ENCODE assay signal across 10 cellular contexts in the genomic region with DNA sequence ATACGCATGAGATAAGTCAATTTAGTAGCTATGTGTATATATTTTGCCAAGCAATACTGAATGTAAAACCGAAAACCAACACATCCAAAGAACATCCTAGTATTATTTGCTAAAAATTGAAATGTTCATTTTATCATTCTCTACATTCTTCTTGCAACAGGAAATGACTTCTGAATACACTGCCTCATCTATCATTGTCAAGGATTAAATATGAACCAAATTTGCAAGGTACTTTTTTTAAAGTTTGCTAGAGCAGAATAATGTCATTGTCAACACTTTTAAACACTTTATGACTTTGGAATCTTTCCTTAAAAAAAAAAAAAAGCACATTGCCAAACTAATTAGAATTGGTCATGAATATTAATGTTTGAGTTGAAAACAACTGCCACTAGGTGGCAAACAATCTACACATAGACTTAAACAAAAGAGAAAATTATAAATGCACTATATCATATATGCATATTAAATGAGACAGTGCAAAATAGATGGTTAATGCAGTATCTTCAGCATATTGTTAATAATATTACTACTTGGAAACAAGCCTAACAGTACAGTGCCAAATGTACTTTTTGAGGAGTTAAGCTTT. TPM values are rescaled to one million over a fixed set of nuclear protein-coding genes. Genes with fewer than 3 reads are reported as not detected.
DNase-seq lines count a peak whose midpoint lies in the region; ATAC-seq and TF ChIP-seq lines count a peak whose summit lies in the region.
"Had no signal": no experiment of that assay in that cellular context is flagged by ENCODE, and none has a peak within 500 bp of the region (broad histone marks: within the 10 kb centered on the region; RNA-seq: fewer than 3 reads in every experiment).

No MANE protein-coding gene starts in this region.

- H3K27me3 ChIP-seq in Peyer's patch, result no peaks in the 10 kb centered on the region
- no peaks in the 10 kb centered on the region for H3K27me3 ChIP-seq in upper lobe of right lung
- H3K27me3 ChIP-seq: sigmoid colon had no signal

- no peak overlapping the region for H3K4me3 Mint-ChIP-seq in natural killer cell
- no peak overlapping the region for H3K4me3 Mint-ChIP-seq in natural killer cell treated with Interleukin-12 subunit alpha and Interleukin-12 subunit beta and Interleukin-15 and Interleukin-18, amount 100 ng/mL, for 72 hours
- H3K4me3 Mint-ChIP-seq in activated T-cell treated with anti-CD3 and anti-CD28 coated beads, Interleukin-2, amount 50 U/mL, for 72 hours, result no peak overlapping the region

- intact Hi-C loops in natural killer cell (cut with micrococcal nuclease) (loop anchor here (1.0 to 5.0 kb wide), 2 partner anchors 128 to 949 kb away; no protein-coding TSS in a partner anchor), upper lobe of right lung (cut with DNase I) (no loop called here)

- no peak overlapping the region for H3K27ac ChIP-seq in Peyer's patch
- H3K27ac ChIP-seq in upper lobe of right lung, result no peak overlapping the region
- H3K27ac ChIP-seq: sigmoid colon had no signal

- H3K36me3 Mint-ChIP-seq in natural killer cell, result no peaks in the 10 kb centered on the region
- H3K36me3 Mint-ChIP-seq in natural killer cell treated with Interleukin-12 subunit alpha and Interleukin-12 subunit beta and Interleukin-15 and Interleukin-18, amount 100 ng/mL, for 72 hours, result no peaks in the 10 kb centered on the region
- H3K36me3 Mint-ChIP-seq in activated T-cell treated with anti-CD3 and anti-CD28 coated beads, Interleukin-2, amount 50 U/mL, for 72 hours (ENCODE audit: insufficient read depth in 2 of 2), result no peaks in the 10 kb centered on the region

- TF ChIP-seq POLR2A in Peyer's patch (IDR thresholded peaks at IDR 0.05), result no peak

- H3K4me3 ChIP-seq in Peyer's patch (no peak overlapping the region), fibroblast of villous mesenchyme (ENCODE audit: low read depth, low read length) (no peak overlapping the region), upper lobe of right lung (no peak overlapping the region)
- H3K4me3 ChIP-seq: sigmoid colon had no signal

- no peaks in the 10 kb centered on the region for H3K4me1 Mint-ChIP-seq in natural killer cell
- H3K4me1 Mint-ChIP-seq in natural killer cell treated with Interleukin-12 subunit alpha and Interleukin-12 subunit beta and Interleukin-15 and Interleukin-18, amount 100 ng/mL, for 72 hours (ENCODE audit: low read depth in 2 of 2), result peaks cover 0 to 6% of the 10 kb centered on the region in 2 donors
- peaks cover 10% of the 10 kb centered on the region for H3K4me1 Mint-ChIP-seq in activated T-cell treated with anti-CD3 and anti-CD28 coated beads, Interleukin-2, amount 50 U/mL, for 72 hours (ENCODE audit: low read depth)

- TF ChIP-seq CTCF in natural killer cell (IDR thresholded peaks at IDR 0.05) (peak; percentile 46), Peyer's patch (IDR thresholded peaks at IDR 0.05) (peak in 4 of 6 experiments; percentile 30 to 41 (median 34)), fibroblast of villous mesenchyme (IDR thresholded peaks at IDR 0.05; ENCODE audit: insufficient read depth, low read depth, low read length) (peak; percentile 46), upper lobe of right lung (IDR thresholded peaks at IDR 0.05) (peak; percentile 40)

- no peaks in the 10 kb centered on the region for H3K36me3 ChIP-seq in Peyer's patch
- no peaks in the 10 kb centered on the region for H3K36me3 ChIP-seq in upper lobe of right lung
- H3K36me3 ChIP-seq: sigmoid colon had no signal

- H3K9me3 Mint-ChIP-seq in natural killer cell, result no peaks in the 10 kb centered on the region
- no peaks in the 10 kb centered on the region for H3K9me3 Mint-ChIP-seq in natural killer cell treated with Interleukin-12 subunit alpha and Interleukin-12 subunit beta and Interleukin-15 and Interleukin-18, amount 100 ng/mL, for 72 hours
- H3K9me3 Mint-ChIP-seq in activated T-cell treated with anti-CD3 and anti-CD28 coated beads, Interleukin-2, amount 50 U/mL, for 72 hours, result no peaks in the 10 kb centered on the region

- H3K9me3 ChIP-seq in Peyer's patch, result no peaks in the 10 kb centered on the region
- H3K9me3 ChIP-seq in upper lobe of right lung, result no peaks in the 10 kb centered on the region
- H3K9me3 ChIP-seq: sigmoid colon had no signal

- H3K4me1 ChIP-seq in Peyer's patch (no peaks in the 10 kb centered on the region), upper lobe of right lung (no peaks in the 10 kb centered on the region)
- H3K4me1 ChIP-seq: sigmoid colon had no signal

- H3K27me3 Mint-ChIP-seq in natural killer cell (ENCODE audit: low read depth in 2 of 2), result peaks cover 0 to 3% of the 10 kb centered on the region in 2 donors
- H3K27me3 Mint-ChIP-seq in natural killer cell treated with Interleukin-12 subunit alpha and Interleukin-12 subunit beta and Interleukin-15 and Interleukin-18, amount 100 ng/mL, for 72 hours, result peaks cover 0 to 11% of the 10 kb centered on the region in 2 donors
- H3K27me3 Mint-ChIP-seq in activated T-cell treated with anti-CD3 and anti-CD28 coated beads, Interleukin-2, amount 50 U/mL, for 72 hours (ENCODE audit: low read depth), result no peaks in the 10 kb centered on the region

- ATAC-seq in natural killer cell (peak in 1 of 3 donors; percentile 30), upper lobe of right lung (no peak), HG03571 (IDR thresholded peaks at IDR 0.05; ENCODE audit: unreplicated experiment) (no peak)
- ATAC-seq in natural killer cell treated with Interleukin-12 subunit alpha and Interleukin-12 subunit beta and Interleukin-15 and Interleukin-18, amount 100 ng/mL, for 72 hours, result no peak
- ATAC-seq in activated T-cell treated with anti-CD3 and anti-CD28 coated beads, Interleukin-2, amount 50 U/mL, for 72 hours (replicated peaks in 1 of 2), result no peak

- DNase-seq in natural killer cell, result no peak
- DNase-seq in natural killer cell treated with Interleukin-12 subunit alpha and Interleukin-12 subunit beta and Interleukin-15 and Interleukin-18, amount 100 ng/mL, for 72 hours (ENCODE audit: low spot score), result no peak
- DNase-seq in Peyer's patch, result no peak
- DNase-seq in fibroblast of villous mesenchyme (ENCODE audit: low read depth), result peak; percentile 55
- no peak for DNase-seq in upper lobe of right lung
- DNase-seq in activated T-cell treated with anti-CD3 and anti-CD28 coated beads, Interleukin-2, amount 50 U/mL, for 72 hours, result no peak
- DNase-seq in NCI-H526 (lab: John Stamatoyannopoulos, UW), result no peak
- DNase-seq: sigmoid colon had no signal

- H3K27ac Mint-ChIP-seq in natural killer cell, result no peak overlapping the region
- no peak overlapping the region for H3K27ac Mint-ChIP-seq in natural killer cell treated with Interleukin-12 subunit alpha and Interleukin-12 subunit beta and Interleukin-15 and Interleukin-18, amount 100 ng/mL, for 72 hours
- no peak overlapping the region for H3K27ac Mint-ChIP-seq in activated T-cell treated with anti-CD3 and anti-CD28 coated beads, Interleukin-2, amount 50 U/mL, for 72 hours

RNA-seq across cellular contexts. Expression of a gene that starts 32.5 kb away (rescaled TPM):
- total RNA-seq in natural killer cell, result not detected
- not detected for total RNA-seq in natural killer cell treated with Interleukin-12 subunit alpha and Interleukin-12 subunit beta and Interleukin-15 and Interleukin-18, amount 100 ng/mL, for 72 hours
- not detected for total RNA-seq in Peyer's patch
- total RNA-seq in fibroblast of villous mesenchyme, result not detected in 2 replicates
- not detected for total RNA-seq in upper lobe of right lung
- not detected for total RNA-seq in activated T-cell treated with anti-CD3 and anti-CD28 coated beads, Interleukin-2, amount 50 U/mL, for 72 hours
- total RNA-seq: sigmoid colon, urinary bladder had no signal
